Comparison of ENCODE assay signal across 1 cellular context in the genomic region with DNA sequence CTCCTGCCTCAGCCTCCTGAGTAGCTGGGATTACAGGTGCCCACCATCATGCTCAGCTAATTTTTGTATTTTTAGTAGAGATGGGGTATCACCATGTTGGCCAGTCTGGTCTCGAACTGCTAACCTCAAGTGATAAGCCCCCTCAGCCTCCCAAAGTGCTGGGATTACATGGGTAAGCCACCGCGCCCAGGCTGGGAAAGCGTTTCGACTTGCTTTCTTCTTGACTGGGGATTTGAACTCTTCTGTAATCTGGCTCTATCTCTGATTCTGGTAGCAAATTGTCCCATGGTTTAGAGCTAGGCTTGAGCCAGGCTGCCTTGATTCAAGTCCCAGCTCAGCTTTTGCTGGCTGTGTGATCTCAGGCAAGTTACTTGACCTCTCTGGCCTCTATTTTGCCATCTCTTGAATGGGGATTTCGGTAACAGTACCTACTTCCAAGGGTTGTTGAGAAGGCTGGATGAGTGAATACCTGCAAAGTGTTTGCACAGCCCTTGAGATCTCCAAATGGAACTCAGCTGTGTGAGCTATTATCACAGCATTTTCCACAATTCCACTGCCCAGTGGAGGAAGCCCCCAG.
A peak's percentile ranks its signal among the peaks of the same experiment; 100 is the strongest.
TF ChIP-seq lines count a peak whose summit lies in the region.

No MANE protein-coding gene starts in this region.

TF ChIP-seq in K562, 482 proteins besides CTCF, POLR2A, EP300 and RAD21:
- TF ChIP-seq ZFP36 (IDR thresholded peaks at IDR 0.05; ENCODE audit: low read depth, low read length, partially characterized antibody) (peak; percentile 42), SIN3A (IDR thresholded peaks at IDR 0.05; ENCODE audit: borderline replicate concordance in 2 of 2, control insufficient read depth in 1 of 2, low read depth in 2 of 2, low read length in 2 of 2) (no peak), RBM25 (IDR thresholded peaks at IDR 0.05; ENCODE audit: low read depth, low read length, severe bottlenecking) (peak; percentile 57)
TF ChIP-seq in K562: peak in this region for 2.
